ENCODE assay signal across 8 cellular contexts in genomic region chr6:72624557-72625160, GRCh38. TPM values are rescaled to one million over a fixed set of nuclear protein-coding genes. Genes with fewer than 3 reads are reported as not detected.
DNase-seq lines count a peak whose midpoint lies in the region; ATAC-seq and TF ChIP-seq lines count a peak whose summit lies in the region.

No MANE protein-coding gene starts in this region.

- H3K4me3 ChIP-seq in A673 (ENCODE audit: low read depth, low read length, poor library complexity, severe bottlenecking) (peak overlapping the region; percentile 73), choroid plexus epithelial cell (ENCODE audit: low read depth, low read length) (no peak overlapping the region)

- H3K27ac ChIP-seq in A673 (ENCODE audit: low read depth, low read length, poor library complexity, severe bottlenecking), result peak overlapping the region; percentile 66

- POLR2A ChIA-PET in A673 (lab: Charles Lee; ENCODE audit: low non-redundant PET), result no interaction called here

- H3K4me1 Mint-ChIP-seq in osteocyte (ENCODE audit: unreplicated experiment), result peaks cover 30% of the 10 kb centered on the region

- no peak for ATAC-seq in GM21786 (IDR thresholded peaks at IDR 0.05; ENCODE audit: unreplicated experiment)
- no peak for ATAC-seq in GM18858 (IDR thresholded peaks at IDR 0.05; ENCODE audit: unreplicated experiment)

- H3K27ac Mint-ChIP-seq in osteocyte (ENCODE audit: unreplicated experiment), result no peak overlapping the region

- BruUV-seq in A673 (replicated peaks; lab: Mats Ljungman, UMichigan), result no TSS peak

- peaks cover 27% of the 10 kb centered on the region for H3K4me1 ChIP-seq in A673 (ENCODE audit: insufficient read depth, low read length, poor library complexity, severe bottlenecking)

- H3K36me3 Mint-ChIP-seq in osteocyte (ENCODE audit: unreplicated experiment), result no peaks in the 10 kb centered on the region

- no peaks in the 10 kb centered on the region for H3K27me3 ChIP-seq in A673 (replicated peaks; ENCODE audit: insufficient read depth, low read depth, low read length, poor library complexity)

- H3K9me3 ChIP-seq in A673 (ENCODE audit: low read depth, low read length, poor library complexity, severe bottlenecking), result no peaks in the 10 kb centered on the region

- CTCF ChIA-PET in A673 (lab: Charles Lee), result interaction anchor here (0.7 to 1.0 kb wide), 2 partner anchors 8 to 505 kb away, joined by 3 to 5 read pairs; no protein-coding TSS in a partner anchor

- H3K36me3 ChIP-seq in A673 (ENCODE audit: insufficient read depth, low read length, poor library complexity, severe bottlenecking), result no peaks in the 10 kb centered on the region

- no peaks in the 10 kb centered on the region for H3K9me3 Mint-ChIP-seq in osteocyte (ENCODE audit: unreplicated experiment)

- no peak overlapping the region for H3K4me3 Mint-ChIP-seq in osteocyte (ENCODE audit: unreplicated experiment)

- intact Hi-C loops in A673 (cut with micrococcal nuclease; ENCODE audit: unreplicated experiment), result loop anchor here (2.0 to 10.0 kb wide), 4 partner anchors 207 to 426 kb away; no protein-coding TSS in a partner anchor

- H3K27me3 Mint-ChIP-seq in osteocyte (ENCODE audit: unreplicated experiment), result no peaks in the 10 kb centered on the region

- DNase-seq in A673 (ENCODE audit: low spot score) (peak; percentile 83), NCI-H82 (lab: John Stamatoyannopoulos, UW) (peak; percentile 83), choroid plexus epithelial cell (ENCODE audit: low read depth) (peak; percentile 34), osteocyte (ENCODE audit: extremely low spot score, unreplicated experiment) (no peak), NCI-H128 (lab: John Stamatoyannopoulos, UW; ENCODE audit: unreplicated experiment) (no peak)

- TF ChIP-seq CTCF in A673 (conservative IDR thresholded peaks at IDR 0.05; ENCODE audit: low read depth, low read length) (peak; percentile 80), GM12872 (IDR thresholded peaks at IDR 0.05; ENCODE audit: insufficient read depth, low read depth, low read length) (peak; percentile 74), choroid plexus epithelial cell (conservative IDR thresholded peaks at IDR 0.05; ENCODE audit: low read depth, low read length) (peak; percentile 73), osteocyte (IDR thresholded peaks at IDR 0.05) (peak; percentile 66)

RNA-seq across cellular contexts. Expression of gene KCNQ5, which starts 2.8 kb away (rescaled TPM):
- total RNA-seq in A673 (2021) (17.8 and 18.6 TPM in 2 replicates), osteocyte (5.5 and 7.2 TPM in 2 replicates)

Comparison
In these comparisons a context has a peak if more than half of its experiments do, and no peak if none do; other contexts are left out.
1. DNase-seq: peak in A673 (single experiment), NCI-H82 (single experiment) and choroid plexus epithelial cell (single experiment); none in osteocyte (single experiment) and NCI-H128 (single experiment).
2. Peak in every context shown above with its lines, with median percentiles within 50 percentile points of each other: CTCF ChIP-seq.